Comparison of ENCODE assay signal across 16 cellular contexts in genomic region chr12:121326996-121327674, GRCh38. TPM values are rescaled to one million over a fixed set of nuclear protein-coding genes. Genes with fewer than 3 reads are reported as not detected.
DNase-seq lines count a peak whose midpoint lies in the region; ATAC-seq and TF ChIP-seq lines count a peak whose summit lies in the region.
"Had no signal": no experiment of that assay in that cellular context is flagged by ENCODE, and none has a peak within 500 bp of the region (broad histone marks: within the 10 kb centered on the region; RNA-seq: fewer than 3 reads in every experiment).

No MANE protein-coding gene starts in this region.

- H3K4me1 Mint-ChIP-seq in Calu3 (ENCODE audit: low read depth, unreplicated experiment), result peaks cover 37% of the 10 kb centered on the region

- peaks cover 61% of the 10 kb centered on the region for H3K36me3 Mint-ChIP-seq in Calu3 (ENCODE audit: insufficient read depth, unreplicated experiment)

- no peak for TF ChIP-seq CTCF in Calu3 (IDR thresholded peaks at IDR 0.05; ENCODE audit: unreplicated experiment)
- no peak for TF ChIP-seq CTCF in RWPE1 (conservative IDR thresholded peaks at IDR 0.05; ENCODE audit: low read depth)

- BruUV-seq in Calu3 (replicated peaks; lab: Mats Ljungman, UMichigan), result no TSS peak

- H3K27ac Mint-ChIP-seq in Calu3 (ENCODE audit: unreplicated experiment), result peak overlapping the region; percentile 10

- POLR2A ChIA-PET in RWPE1 (lab: Yijun Ruan, JAX; ENCODE audit: low non-redundant PET), result no interaction called here

- intact Hi-C loops in Calu3 (cut with micrococcal nuclease; ENCODE audit: unreplicated experiment), result no loop called here

- ATAC-seq in HG03135 (IDR thresholded peaks at IDR 0.05; ENCODE audit: unreplicated experiment) (no peak), HG03095 (IDR thresholded peaks at IDR 0.05; ENCODE audit: unreplicated experiment) (no peak)

- no peaks in the 10 kb centered on the region for H3K9me3 Mint-ChIP-seq in Calu3 (ENCODE audit: low read depth, unreplicated experiment)

- CTCF ChIA-PET in Calu3 (lab: Charles Lee), result no interaction called here
- CTCF ChIA-PET in RWPE1 (lab: Yijun Ruan, JAX), result interaction anchor here (0.6 kb wide), 1 partner anchor 23 kb away, joined by 5 read pairs; no protein-coding TSS in a partner anchor

- peak overlapping the region; percentile 25; the same call in 1 of the 2 replicates for H3K27ac ChIP-seq in RWPE1
- H3K27ac ChIP-seq: adrenal gland, C4-2B had no signal

- no peaks in the 10 kb centered on the region for H3K27me3 Mint-ChIP-seq in Calu3 (ENCODE audit: unreplicated experiment)

- H3K4me3 Mint-ChIP-seq in Calu3 (ENCODE audit: low read depth, unreplicated experiment), result no peak overlapping the region

- DNase-seq in Calu3, result no peak
- DNase-seq in RWPE1 (ENCODE audit: low spot score), result no peak
- DNase-seq in fibroblast of peridontal ligament (ENCODE audit: extremely low read depth), result peak; percentile 20
- peak; percentile 87 for DNase-seq in pons (ENCODE audit: low spot score)
- no peak for DNase-seq in SW 1271 (lab: John Stamatoyannopoulos, UW)
- DNase-seq: DND-41, erythroblast, IMR-90, MV-4-11, NCI-H2227 treated with DMSO at 0.1 percent for 48 hours, Right ventricle myocardium superior, T-helper 9 cell had no signal

RNA-seq across cellular contexts. Expression of gene ANAPC5, which starts 25.1 kb away (rescaled TPM):
- 150 and 153 TPM in 2 replicates for total RNA-seq in Calu3 (2022)

RNA-seq across cellular contexts. Expression of gene CAMKK2, which starts 30.6 kb away (rescaled TPM):
- 34.0 and 35.7 TPM in 2 replicates for total RNA-seq in Calu3 (2022)

Comparison
In these comparisons a context has a peak if more than half of its experiments do, and no peak if none do; other contexts are left out.
1. DNase-seq: peak in fibroblast of peridontal ligament (single experiment) and pons (single experiment); none in Calu3 (single experiment), RWPE1 (single experiment) and SW 1271 (0 of 2).